In genomic region chr4:7275490-7276154, GRCh38 we compare ENCODE assay signal across 29 cellular contexts.
"Had no signal": no experiment of that assay in that cellular context is flagged by ENCODE, and none has a peak within 500 bp of the region (broad histone marks: within the 10 kb centered on the region; RNA-seq: fewer than 3 reads in every experiment).

No MANE protein-coding gene starts in this region.

- H3K36me3 ChIP-seq: adrenal gland, breast epithelium, colonic mucosa, gastrocnemius medialis, lower lobe of right lung, upper lobe of left lung, vagina had no signal

- H3K27me3 ChIP-seq: adrenal gland, colonic mucosa, gastrocnemius medialis, upper lobe of left lung, vagina had no signal

- H3K4me3 ChIP-seq: adrenal gland, breast epithelium, colonic mucosa, gastrocnemius medialis, lower lobe of right lung, skin epidermis, upper lobe of left lung, vagina had no signal

- H3K9me3 ChIP-seq: adrenal gland, breast epithelium, colonic mucosa, gastrocnemius medialis, lower lobe of right lung, upper lobe of left lung, vagina had no signal

- DNase-seq: activated CD4-positive, alpha-beta T cell treated with anti-CD3 and anti-CD28 coated beads for 48 hours; activated CD4-positive, alpha-beta T cell treated with anti-CD3 and anti-CD28 coated beads, Interleukin-2, amount 50 U/mL, for 48 hours; activated CD8-positive, alpha-beta memory T cell treated with anti-CD3 and anti-CD28 coated beads for 24 hours; activated effector memory CD4-positive, alpha-beta T cell treated with Interleukin-2 at 50 U/mL for 16 hours; activated naive CD4-positive, alpha-beta T cell treated with Interleukin-2 at 50 U/mL for 16 hours; activated naive CD8-positive, alpha-beta T cell treated with anti-CD3 and anti-CD28 coated beads for 36 hours; adrenal gland; colonic mucosa; effector CD8-positive, alpha-beta T cell; erythroblast; gastrocnemius medialis; hippocampal formation; lower lobe of right lung; mesenchymal stem cell; naive thymus-derived CD8-positive, alpha-beta T cell; retina; stimulated activated CD4-positive, alpha-beta T cell treated with anti-CD3 and anti-CD28 coated beads, Interleukin-12 subunit alpha, Interleukin-12 subunit beta, amount 100 ng/mL, for 4 hours; stimulated activated CD4-positive, alpha-beta T cell treated with anti-CD3 and anti-CD28 coated beads, Interleukin-4, amount 100 ng/mL, for 1 hour; stimulated activated naive CD8-positive, alpha-beta T cell treated with anti-CD3 and anti-CD28 coated beads, Interleukin-15, amount 100 ng/mL, for 72 hours; substantia nigra; T-helper 9 cell; upper lobe of left lung; WERI-Rb-1 had no signal

- ATAC-seq: activated CD4-positive, CD25-positive, alpha-beta regulatory T cell treated with anti-CD3 and anti-CD28 coated beads, Interleukin-2, amount 50 U/mL, for 24 hours; gastrocnemius medialis; left lobe of liver; lower lobe of right lung; naive thymus-derived CD8-positive, alpha-beta T cell; stimulated activated effector memory CD8-positive, alpha-beta T cell treated with anti-CD3 and anti-CD28 coated beads, Interleukin-12 subunit alpha, Interleukin-12 subunit beta, amount 100 ng/mL, for 72 hours; stimulated activated naive CD8-positive, alpha-beta T cell treated with anti-CD3 and anti-CD28 coated beads, Interleukin-15, amount 100 ng/mL, for 72 hours had no signal

- H3K27ac ChIP-seq: adrenal gland, breast epithelium, colonic mucosa, gastrocnemius medialis, lower lobe of right lung, skin epidermis, upper lobe of left lung, vagina, WERI-Rb-1 had no signal

- H3K4me1 ChIP-seq: adrenal gland, breast epithelium, colonic mucosa, gastrocnemius medialis, lower lobe of right lung, upper lobe of left lung, vagina had no signal
